In the genomic region with DNA sequence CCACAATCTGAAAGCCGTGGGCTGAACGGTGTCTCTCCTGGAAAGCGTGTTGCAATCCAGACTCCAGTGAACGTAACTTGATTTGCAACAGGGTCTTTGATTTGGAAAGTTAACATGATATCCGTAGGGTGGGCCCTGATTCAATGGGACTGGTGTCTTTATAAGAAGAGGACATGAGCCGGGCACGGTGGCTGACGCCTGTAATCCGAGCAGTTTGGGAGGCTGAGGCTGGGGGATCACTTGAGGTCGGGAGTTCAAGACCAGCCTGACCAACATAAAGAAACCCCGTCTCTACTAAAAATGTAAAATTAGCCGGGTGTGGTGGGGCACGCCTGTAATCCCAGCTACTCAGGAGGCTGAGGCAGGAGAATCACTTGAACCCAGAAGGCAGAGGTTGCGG, we compare ENCODE assay signal across 6 cellular contexts.
A peak's percentile ranks its signal among the peaks of the same experiment; 100 is the strongest.
DNase-seq lines count a peak whose midpoint lies in the region; TF ChIP-seq lines count a peak whose summit lies in the region.
"Not testable (repeated sequence)": the region's sequence is repeated elsewhere in the genome, so short reads cannot be mapped to it uniquely, and the experiment has no call there.

No MANE protein-coding gene starts in this region.

- not testable (repeated sequence) for H3K4me3 ChIP-seq in spleen, suprapubic skin

- H3K36me3 Mint-ChIP-seq in endothelial cell (ENCODE audit: low read depth, unreplicated experiment) = peaks cover 18% of the 10 kb centered on the region

- TF ChIP-seq POLR2A in spleen (IDR thresholded peaks at IDR 0.05); suprapubic skin (IDR thresholded peaks at IDR 0.05): not testable (repeated sequence)

- H3K9me3 Mint-ChIP-seq in endothelial cell (ENCODE audit: unreplicated experiment) = peaks cover 31% of the 10 kb centered on the region

- not testable (repeated sequence) for H3K27me3 Mint-ChIP-seq in endothelial cell (ENCODE audit: unreplicated experiment)

- 85 to 92% (median 87%) methylated on average over 14 of the region's 14 CpGs for WGBS in spleen, 5 donors
- WGBS in suprapubic skin = 93% methylated on average over 14 of the region's 14 CpGs

- not testable (repeated sequence) for TF ChIP-seq CTCF in endothelial cell (IDR thresholded peaks at IDR 0.05; ENCODE audit: unreplicated experiment); spleen (IDR thresholded peaks at IDR 0.05 in 8 of 11, conservative IDR thresholded peaks at IDR 0.05 in 3 of 11); suprapubic skin (IDR thresholded peaks at IDR 0.05)

- not testable (repeated sequence) for H3K27ac Mint-ChIP-seq in endothelial cell (ENCODE audit: unreplicated experiment)

- H3K27ac ChIP-seq in spleen, suprapubic skin: not testable (repeated sequence)

- H3K27me3 ChIP-seq in spleen (replicated peaks in 1 of 7); suprapubic skin: not testable (repeated sequence)

- intact Hi-C loops in posterior vena cava (cut with DNase I) = loop anchor here in 1 of 2 donors (5.0 kb wide), 1 partner anchor 376 kb away; no protein-coding TSS in a partner anchor
- intact Hi-C loops in spleen (cut with DNase I; ENCODE audit: low total_unique reads) = not testable (repeated sequence)

- H3K9me3 ChIP-seq in spleen = peaks cover 0 to 76% (median 25%) of the 10 kb centered on the region in 8 donors
- peaks cover 16% of the 10 kb centered on the region for H3K9me3 ChIP-seq in suprapubic skin

- H3K4me1 ChIP-seq in spleen, suprapubic skin: not testable (repeated sequence)

- TF ChIP-seq EP300 in suprapubic skin (IDR thresholded peaks at IDR 0.05) = not testable (repeated sequence)

- not testable (repeated sequence) for DNase-seq in endothelial cell (ENCODE audit: low spot score)
- DNase-seq in islet precursor cell (peak; percentile 18), mesenteric fat pad (ENCODE audit: low spot score) (peak; percentile 82), posterior vena cava (ENCODE audit: low spot score) (peak; percentile 53), spleen (peak; percentile 18), suprapubic skin (ENCODE audit: low spot score in 2 of 2) (peak; percentile 10 to 53)

- H3K4me3 Mint-ChIP-seq in endothelial cell (ENCODE audit: unreplicated experiment) = peak overlapping the region; percentile 47

- H3K4me1 Mint-ChIP-seq in endothelial cell (ENCODE audit: unreplicated experiment) = not testable (repeated sequence)

- H3K36me3 ChIP-seq in spleen, suprapubic skin: not testable (repeated sequence)
